Comparison of ENCODE assay signal across 8 cellular contexts in the genomic region with DNA sequence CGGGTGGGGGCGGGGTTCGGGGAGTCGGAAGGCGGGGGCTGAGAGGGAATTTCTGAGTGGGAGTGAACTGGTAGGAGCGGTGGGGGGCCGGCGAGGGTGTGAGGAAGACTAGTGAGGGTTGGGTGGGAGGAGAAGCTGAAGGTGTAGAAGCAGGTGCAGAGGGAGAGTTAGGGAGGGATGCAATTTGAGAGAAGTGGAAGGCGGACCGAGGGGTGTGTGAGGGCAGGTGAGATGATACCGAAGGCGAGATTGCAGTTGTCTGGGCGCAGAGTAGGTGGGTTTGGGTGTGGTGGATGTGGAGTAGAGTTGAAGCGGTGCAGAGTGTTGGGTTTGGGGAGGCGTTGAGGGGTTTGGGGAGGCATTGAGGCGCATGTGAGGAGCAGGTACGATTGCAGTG. TPM values are rescaled to one million over a fixed set of nuclear protein-coding genes. Genes with fewer than 3 reads are reported as not detected.
DNase-seq lines count a peak whose midpoint lies in the region; ATAC-seq and TF ChIP-seq lines count a peak whose summit lies in the region.

No MANE protein-coding gene starts in this region.

- H3K4me3 ChIP-seq in GM06990 (replicated peaks; ENCODE audit: low read depth, low read length) (peak overlapping the region; percentile 68), HUES6 (ENCODE audit: low read depth, low read length) (peak overlapping the region; percentile 98)

- H3K4me3 Mint-ChIP-seq in chondrocyte (ENCODE audit: unreplicated experiment), result peak overlapping the region; percentile 77
- peak overlapping the region; percentile 96 for H3K4me3 Mint-ChIP-seq in nephron progenitor cell

- H3K27me3 ChIP-seq in GM06990 (replicated peaks; ENCODE audit: control insufficient read depth, insufficient read depth, low read length), result no peaks in the 10 kb centered on the region
- no peaks in the 10 kb centered on the region for H3K27me3 ChIP-seq in HUES6 (ENCODE audit: control insufficient read depth, insufficient read depth, low read length)

- DNase-seq in GM06990 (ENCODE audit: extremely low read depth, insufficient read length) (no peak), chondrocyte (ENCODE audit: low spot score) (no peak), nephron progenitor cell (no peak), NCI-H524 (lab: John Stamatoyannopoulos, UW) (no peak), medulla oblongata (ENCODE audit: extremely low spot score) (no peak)

- H3K9ac ChIP-seq in HUES6 (ENCODE audit: low read length), result peak overlapping the region; percentile 50

- TF ChIP-seq CTCF in GM06990 (IDR thresholded peaks at IDR 0.05; ENCODE audit: insufficient read depth, low read length, poor library complexity, severe bottlenecking) (no peak), chondrocyte (IDR thresholded peaks at IDR 0.05) (no peak), nephron progenitor cell (IDR thresholded peaks at IDR 0.05) (no peak)

- no peaks in the 10 kb centered on the region for H3K9me3 ChIP-seq in HUES6 (ENCODE audit: control insufficient read depth, insufficient read depth, low read depth, low read length)

- H3K36me3 ChIP-seq in GM06990 (ENCODE audit: control insufficient read depth, insufficient read depth, low read length) (no peaks in the 10 kb centered on the region), HUES6 (ENCODE audit: control insufficient read depth, insufficient read depth, low read length) (no peaks in the 10 kb centered on the region)

- H3K27me3 Mint-ChIP-seq in chondrocyte (ENCODE audit: low read depth) (no peaks in the 10 kb centered on the region), nephron progenitor cell (ENCODE audit: low read depth, poor library complexity) (peaks cover 3% of the 10 kb centered on the region)

- H3K36me3 Mint-ChIP-seq in chondrocyte (ENCODE audit: low read depth), result no peaks in the 10 kb centered on the region
- H3K36me3 Mint-ChIP-seq in nephron progenitor cell (ENCODE audit: low read depth), result peaks cover 44% of the 10 kb centered on the region

- ATAC-seq in HG02642 (IDR thresholded peaks at IDR 0.05; ENCODE audit: poor library complexity, unreplicated experiment) (no peak), HG02623 (IDR thresholded peaks at IDR 0.05; ENCODE audit: unreplicated experiment) (no peak)

- peaks cover 7% of the 10 kb centered on the region for H3K4me1 ChIP-seq in HUES6 (ENCODE audit: control insufficient read depth, insufficient read depth, low read length)

- H3K9me3 Mint-ChIP-seq in chondrocyte (ENCODE audit: low read depth) (no peaks in the 10 kb centered on the region), nephron progenitor cell (peaks cover 28% of the 10 kb centered on the region)

- no peak overlapping the region for H3K27ac ChIP-seq in HUES6 (ENCODE audit: low read depth, low read length)

- peak overlapping the region; percentile 49 for H3K27ac Mint-ChIP-seq in chondrocyte (ENCODE audit: unreplicated experiment)
- peak overlapping the region; percentile 92 for H3K27ac Mint-ChIP-seq in nephron progenitor cell

- peaks cover 48% of the 10 kb centered on the region for H3K4me1 Mint-ChIP-seq in chondrocyte (ENCODE audit: low read depth)
- peaks cover 42% of the 10 kb centered on the region for H3K4me1 Mint-ChIP-seq in nephron progenitor cell

RNA-seq across cellular contexts. Expression of gene KAT6B, which starts 0.6 kb away (rescaled TPM):
- total RNA-seq in chondrocyte, result 17.8 to 23.1 TPM (median 20.8 TPM) in 3 replicates
